Comparison of ENCODE assay signal across 13 cellular contexts in the genomic region with DNA sequence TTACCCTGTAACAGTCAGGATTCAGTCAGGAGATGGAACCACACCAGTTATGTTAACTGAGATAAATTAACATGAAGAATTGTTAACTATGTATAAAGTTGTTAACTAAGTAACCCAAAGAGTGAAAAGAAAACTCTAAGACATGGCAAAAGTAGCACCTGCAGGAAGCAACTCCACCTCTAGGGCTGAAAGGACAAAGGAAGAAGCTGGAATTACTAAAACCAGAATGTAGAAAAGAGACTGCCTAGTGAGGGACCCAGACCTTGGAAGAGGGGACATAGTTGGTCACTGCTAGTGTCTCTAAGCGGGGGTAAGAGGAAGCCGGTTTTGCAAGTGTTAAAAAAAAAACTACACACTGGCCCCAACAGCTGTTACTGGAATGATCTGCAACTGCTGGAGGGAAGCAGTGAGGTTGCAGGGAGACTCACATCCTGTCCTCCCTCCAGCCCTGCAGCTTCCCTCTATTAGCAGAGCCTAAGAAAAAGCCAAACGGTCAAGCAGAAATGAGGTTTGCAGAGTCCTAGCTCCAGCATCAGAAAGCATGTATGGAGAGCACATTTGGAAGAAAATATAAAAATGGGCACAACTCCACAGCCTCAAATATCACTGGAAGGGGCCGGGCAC. TPM values are rescaled to one million over a fixed set of nuclear protein-coding genes. Genes with fewer than 3 reads are reported as not detected.
A peak's percentile ranks its signal among the peaks of the same experiment; 100 is the strongest.
DNase-seq lines count a peak whose midpoint lies in the region; ATAC-seq, FAIRE-seq and TF ChIP-seq lines count a peak whose summit lies in the region.
"Had no signal": no experiment of that assay in that cellular context is flagged by ENCODE, and none has a peak within 500 bp of the region (broad histone marks: within the 10 kb centered on the region; RNA-seq: fewer than 3 reads in every experiment).

No MANE protein-coding gene starts in this region.

- intact Hi-C loops in sigmoid colon (cut with DNase I), result loop anchor here (5.0 kb wide), 2 partner anchors 48 to 298 kb away; no protein-coding TSS in a partner anchor
- intact Hi-C loops in thyroid gland (cut with DNase I), result no loop called here

- WGBS in gastroesophageal sphincter (ENCODE audit: low coverage in 1 of 2), 2 donors, result 50 to 69% methylated on average over 2 to 3 of the region's 4 CpGs
- WGBS in sigmoid colon, 2 donors, result 58 to 86% methylated on average over 4 of the region's 4 CpGs
- WGBS in thyroid gland, 2 donors, result 76 to 77% methylated on average over 4 of the region's 4 CpGs

- ATAC-seq in RWPE2 (ENCODE audit: low read depth) (0 out of 3 replicates have a peak, but pooled peaks have one; percentile 40), gastroesophageal sphincter (peak; percentile 55)
- ATAC-seq: activated CD4-positive, CD25-positive, alpha-beta regulatory T cell treated with anti-CD3 and anti-CD28 coated beads, Interleukin-2, amount 50 U/mL, for 24 hours; GM12878; stimulated activated naive B cell treated with anti-CD40 and anti-IgM and Interleukin-4, amounts not matched to agents 10 μg/mL and 1 μg/mL and 100 μg/mL, for 72 hours had no signal

- H3K4me3 ChIP-seq in RWPE2 (ENCODE audit: severe bottlenecking), result no peak overlapping the region
- no peak overlapping the region for H3K4me3 ChIP-seq in gastroesophageal sphincter
- H3K4me3 ChIP-seq in sigmoid colon, result no peak overlapping the region
- no peak overlapping the region for H3K4me3 ChIP-seq in H7 (ENCODE audit: insufficient read depth, low read depth, low read length)
- no peak overlapping the region for H3K4me3 ChIP-seq in thyroid gland (replicated peaks in 1 of 3)
- H3K4me3 ChIP-seq: GM12878, neural progenitor cell had no signal

- no peaks in the 10 kb centered on the region for H3K27me3 ChIP-seq in RWPE2 (ENCODE audit: insufficient read depth, poor library complexity, severe bottlenecking)
- H3K27me3 ChIP-seq in gastroesophageal sphincter, result no peaks in the 10 kb centered on the region
- no peaks in the 10 kb centered on the region for H3K27me3 ChIP-seq in sigmoid colon
- no peaks in the 10 kb centered on the region for H3K27me3 ChIP-seq in H7 (ENCODE audit: control insufficient read depth, insufficient read depth, low read length)
- H3K27me3 ChIP-seq in thyroid gland, result no peaks in the 10 kb centered on the region
- H3K27me3 ChIP-seq: neural progenitor cell had no signal

- H3K4me1 ChIP-seq in RWPE2 (ENCODE audit: insufficient read depth, poor library complexity, severe bottlenecking) (peaks cover 6% of the 10 kb centered on the region), gastroesophageal sphincter (peaks cover 3 to 67% (median 12%) of the 10 kb centered on the region in 3 donors), sigmoid colon (peaks cover 0 to 39% (median 25%) of the 10 kb centered on the region in 4 donors), thyroid gland (peaks cover 13 to 24% of the 10 kb centered on the region in 2 donors)

- no peak overlapping the region for H3K27ac ChIP-seq in RWPE2 (ENCODE audit: poor library complexity, severe bottlenecking)
- peak overlapping the region in 3 of 4 donors; percentile 7 to 50 (median 48) for H3K27ac ChIP-seq in gastroesophageal sphincter
- peak overlapping the region in 3 of 4 donors; percentile 32 to 43 (median 34) for H3K27ac ChIP-seq in sigmoid colon
- no peak overlapping the region for H3K27ac ChIP-seq in thyroid gland
- H3K27ac ChIP-seq: neural progenitor cell had no signal

- DNase-seq in ELR (ENCODE audit: low read depth), result peak; percentile 63
- DNase-seq in RWPE2 (ENCODE audit: low spot score), result no peak
- DNase-seq in sigmoid colon, result peak; percentile 69
- DNase-seq in SK-N-DZ (ENCODE audit: low spot score), result no peak
- no peak for DNase-seq in H7
- DNase-seq in thyroid gland, result no peak
- DNase-seq in D721Med (ENCODE audit: insufficient read length, low spot score), result no peak
- DNase-seq: kidney glomerular epithelial cell; stimulated activated naive B cell treated with anti-CD40 and anti-IgM and Interleukin-4, amounts not matched to agents 10 μg/mL and 1 μg/mL and 100 μg/mL, for 72 hours had no signal

- H3K9me3 ChIP-seq in RWPE2 (ENCODE audit: severe bottlenecking) (no peaks in the 10 kb centered on the region), gastroesophageal sphincter (no peaks in the 10 kb centered on the region), sigmoid colon (no peaks in the 10 kb centered on the region), thyroid gland (no peaks in the 10 kb centered on the region)

- TF ChIP-seq EP300 in gastroesophageal sphincter (IDR thresholded peaks at IDR 0.05), result no peak
- TF ChIP-seq EP300 in sigmoid colon (IDR thresholded peaks at IDR 0.05), result no peak

- TF ChIP-seq CTCF in RWPE2 (IDR thresholded peaks at IDR 0.05; ENCODE audit: poor library complexity, severe bottlenecking), result no peak
- peak in 2 of 4 experiments; percentile 13 to 25 for TF ChIP-seq CTCF in gastroesophageal sphincter (IDR thresholded peaks at IDR 0.05)
- no peak for TF ChIP-seq CTCF in sigmoid colon (IDR thresholded peaks at IDR 0.05)
- TF ChIP-seq CTCF in thyroid gland (IDR thresholded peaks at IDR 0.05), result no peak
- no peak for TF ChIP-seq CTCF in D721Med (IDR thresholded peaks at IDR 0.05; ENCODE audit: insufficient read depth, missing control alignments)

- TF ChIP-seq POLR2A in gastroesophageal sphincter (IDR thresholded peaks at IDR 0.05) (no peak), sigmoid colon (IDR thresholded peaks at IDR 0.05) (no peak), thyroid gland (IDR thresholded peaks at IDR 0.05) (no peak)

- H3K36me3 ChIP-seq in RWPE2 (ENCODE audit: low read depth), result no peaks in the 10 kb centered on the region
- H3K36me3 ChIP-seq in gastroesophageal sphincter, result no peaks in the 10 kb centered on the region
- H3K36me3 ChIP-seq in sigmoid colon, result no peaks in the 10 kb centered on the region
- H3K36me3 ChIP-seq in H7 (replicated peaks; ENCODE audit: control insufficient read depth, insufficient read depth, low read length), result no peaks in the 10 kb centered on the region
- H3K36me3 ChIP-seq in thyroid gland, result no peaks in the 10 kb centered on the region
- H3K36me3 ChIP-seq: neural progenitor cell had no signal

- FAIRE-seq in D721Med (lab: Jason Lieb, UNC), result no peak
- FAIRE-seq: GM12878 had no signal

RNA-seq across cellular contexts. Expression of a gene that starts 39.7 kb away (rescaled TPM):
- total RNA-seq in gastroesophageal sphincter (10 to 100 TPM in 1 of 4 donors, 1 to 10 TPM in 3; 4.4 to 12.6 (median 6.7) TPM), sigmoid colon (10 to 100 TPM in 1 of 4 donors, 1 to 10 TPM in 3; 5.2 to 12.7 (median 6.1) TPM), thyroid gland (10 to 100 TPM in 1 of 4 donors, 1 to 10 TPM in 3; 7.4 to 12.9 (median 7.7) TPM)
- polyA plus RNA-seq in sigmoid colon, result under 1 TPM in 1 of 3 donors, not detected in 2; 0.50 TPM
- polyA plus RNA-seq in SK-N-DZ (2014; cell fraction: cytosol; rRNA removed), result 0.79 and 3.0 TPM in 2 replicates
- 4.4 and 4.7 TPM in 2 replicates for polyA plus RNA-seq in SK-N-DZ (2014; cell fraction: nucleus; rRNA removed)
- total RNA-seq in H7 (2014; rRNA removed; shearing (Covaris generic)), result 0.59 and 0.67 TPM in 2 replicates

RNA-seq across cellular contexts. Expression of a gene that starts 58.8 kb away (rescaled TPM):
- total RNA-seq in gastroesophageal sphincter (10 to 100 TPM; 24.5 to 37.7 (median 33.3) TPM), sigmoid colon (10 to 100 TPM; 23.9 to 46.0 (median 30.4) TPM), thyroid gland (10 to 100 TPM; 54.8 to 97.7 (median 81.2) TPM)
- 10 to 100 TPM in 1 of 3 donors, 1 to 10 TPM in 2; 1.2 to 12.0 (median 3.0) TPM for polyA plus RNA-seq in sigmoid colon
- polyA plus RNA-seq in SK-N-DZ (2014; cell fraction: cytosol; rRNA removed), result 10.6 and 19.5 TPM in 2 replicates
- polyA plus RNA-seq in SK-N-DZ (2014; cell fraction: nucleus; rRNA removed), result 92.9 and 96.1 TPM in 2 replicates
- total RNA-seq in H7 (2014; rRNA removed; shearing (Covaris generic)), result 18.6 and 27.9 TPM in 2 replicates

RNA-seq across cellular contexts. Expression of a gene that starts 58.9 kb away (rescaled TPM):
- total RNA-seq in gastroesophageal sphincter (10 to 100 TPM; 28.7 to 63.0 (median 42.4) TPM), sigmoid colon (10 to 100 TPM; 26.6 to 49.0 (median 37.5) TPM), thyroid gland (10 to 100 TPM; 67.9 to 85.7 (median 75.5) TPM)
- 10 to 100 TPM in 1 of 3 donors, 1 to 10 TPM in 2; 9.0 to 27.3 (median 9.0) TPM for polyA plus RNA-seq in sigmoid colon
- 80.7 and 91.4 TPM in 2 replicates for polyA plus RNA-seq in SK-N-DZ (2014; cell fraction: cytosol; rRNA removed)
- polyA plus RNA-seq in SK-N-DZ (2014; cell fraction: nucleus; rRNA removed), result 76.9 and 96.0 TPM in 2 replicates
- total RNA-seq in H7 (2014; rRNA removed; shearing (Covaris generic)), result 59.8 and 80.5 TPM in 2 replicates

Comparison
In these comparisons a context has a peak if more than half of its experiments do, and no peak if none do; other contexts are left out.
1. DNase-seq: peak in ELR (single experiment) and sigmoid colon (single experiment); none in RWPE2 (single experiment), SK-N-DZ (single experiment), H7 (single experiment), thyroid gland (0 of 2) and D721Med (single experiment).
2. H3K27ac ChIP-seq: peak in gastroesophageal sphincter (3 of 4) and sigmoid colon (3 of 4); none in RWPE2 (single experiment) and thyroid gland (0 of 3).